In the genomic region with DNA sequence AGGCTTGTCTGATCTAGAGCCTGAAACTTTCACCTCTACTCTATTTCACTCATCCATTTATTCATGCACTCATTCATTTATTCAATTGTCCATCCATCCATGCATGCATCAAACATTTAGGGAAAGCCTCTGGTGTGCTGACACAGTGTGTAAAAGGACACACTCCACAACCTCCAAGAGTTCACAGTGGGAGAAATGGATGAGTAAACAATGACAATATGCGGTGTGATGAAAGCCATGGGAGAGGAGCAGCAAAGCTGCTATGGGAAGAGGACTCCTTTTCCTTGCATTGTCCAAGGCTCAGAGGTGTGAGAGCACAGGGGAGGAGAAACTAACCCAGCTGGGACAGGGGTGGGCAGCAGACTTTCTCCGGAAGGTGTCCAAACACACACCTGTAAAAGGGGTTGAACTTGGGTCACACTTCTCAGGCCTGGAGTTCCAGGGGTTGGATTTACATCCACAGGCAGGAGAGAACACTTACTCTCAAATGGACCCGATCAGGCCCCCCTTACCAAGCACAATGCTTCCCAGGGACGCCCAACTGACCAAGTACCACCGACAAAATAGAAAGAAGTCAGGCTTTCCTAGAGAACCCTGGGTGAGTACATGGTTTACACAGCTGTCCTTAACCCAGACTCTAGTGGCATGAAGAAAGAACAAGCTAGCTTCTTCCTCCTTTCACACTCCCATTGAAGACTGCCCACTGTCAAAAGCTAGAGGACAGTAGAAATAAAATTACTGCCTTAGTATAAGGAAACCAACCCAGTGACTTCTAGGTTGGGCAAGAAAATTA, we compare ENCODE assay signal across 16 cellular contexts. TPM values are rescaled to one million over a fixed set of nuclear protein-coding genes. Genes with fewer than 3 reads are reported as not detected.
DNase-seq lines count a peak whose midpoint lies in the region; ATAC-seq, FAIRE-seq and TF ChIP-seq lines count a peak whose summit lies in the region.
"Had no signal": no experiment of that assay in that cellular context is flagged by ENCODE, and none has a peak within 500 bp of the region (broad histone marks: within the 10 kb centered on the region; RNA-seq: fewer than 3 reads in every experiment).

No MANE protein-coding gene starts in this region.

- H3K9me3 ChIP-seq in SK-N-SH (no peaks in the 10 kb centered on the region), astrocyte (ENCODE audit: insufficient read depth, low read depth, low read length) (no peaks in the 10 kb centered on the region), mesenchymal stem cell (ENCODE audit: control insufficient read depth, low read length) (no peaks in the 10 kb centered on the region), thyroid gland (no peaks in the 10 kb centered on the region)

- H3K27me3 ChIP-seq in SK-N-SH (ENCODE audit: insufficient read depth) = no peaks in the 10 kb centered on the region
- no peaks in the 10 kb centered on the region for H3K27me3 ChIP-seq in astrocyte (ENCODE audit: insufficient read depth, low read length)
- H3K27me3 ChIP-seq in mesenchymal stem cell (ENCODE audit: control insufficient read depth in 1 of 2, insufficient read depth in 1 of 2, low read length in 2 of 2) = no peaks in the 10 kb centered on the region
- no peaks in the 10 kb centered on the region for H3K27me3 ChIP-seq in thyroid gland

- H3K4me2 ChIP-seq in SK-N-SH (no peak overlapping the region), astrocyte (ENCODE audit: low read length) (peak overlapping the region; percentile 83), mesenchymal stem cell (ENCODE audit: low read length, poor library complexity, severe bottlenecking) (no peak overlapping the region)

- no peak overlapping the region for H3K23ac ChIP-seq in mesenchymal stem cell (ENCODE audit: low read length in 2 of 2)

- H3K4me3 ChIP-seq in SK-N-SH (ENCODE audit: low read depth in 2 of 2, low read length in 1 of 2) (no peak overlapping the region), astrocyte (ENCODE audit: insufficient read depth, low read depth, low read length) (no peak overlapping the region), mesenchymal stem cell (ENCODE audit: insufficient read depth in 1 of 2, low read depth in 1 of 2, low read length in 2 of 2) (no peak overlapping the region), thyroid gland (replicated peaks in 1 of 3) (no peak overlapping the region)

- H2AFZ ChIP-seq in SK-N-SH (ENCODE audit: low read depth) (no peak overlapping the region), astrocyte (ENCODE audit: low read depth, low read length) (no peak overlapping the region), mesenchymal stem cell (ENCODE audit: low read depth, low read length) (no peak overlapping the region)

- TF ChIP-seq POLR2A in thyroid gland (IDR thresholded peaks at IDR 0.05) = no peak

- no peak for TF ChIP-seq EP300 in SK-N-SH (IDR thresholded peaks at IDR 0.05; ENCODE audit: borderline replicate concordance in 1 of 2, low read depth in 1 of 2, low read length in 1 of 2)

- WGBS in SK-N-SH (ENCODE audit: low lambda C conversion rate) = 72% methylated on average over 5 of the region's 5 CpGs
- WGBS in mesenchymal stem cell = 91% methylated on average over 5 of the region's 5 CpGs
- WGBS in thyroid gland, 2 donors = 66 to 72% methylated on average over 5 of the region's 5 CpGs

- H3K4me3 Mint-ChIP-seq in astrocyte (ENCODE audit: unreplicated experiment) = no peak overlapping the region
- H3K4me3 Mint-ChIP-seq in activated T-helper 2 cell treated with anti-CD3 and anti-CD28 coated beads, Interferon-gamma antibody, Interleukin-2, Interleukin-4, amounts not matched to agents 10 μg/mL and 5 μg/mL and 100 μg/mL, durations not matched to agents 14 hours and 24 hours and 36 hours (ENCODE audit: low read depth) = no peak overlapping the region
- H3K4me3 Mint-ChIP-seq in effector memory CD8-positive, alpha-beta T cell = no peak overlapping the region
- H3K4me3 Mint-ChIP-seq: activated naive CD8-positive, alpha-beta T cell treated with anti-CD3 and anti-CD28 coated beads for 36 hours; T-helper 1 cell treated with Interleukin-12 subunit alpha and Interleukin-12 subunit beta and Interleukin-4 antibody, amounts not matched to agents 30 μg/mL and 1 μg/mL, for 36 hours had no signal

- intact Hi-C loops in thyroid gland (cut with DNase I) = no loop called here
- intact Hi-C loops in activated T-helper 2 cell treated with anti-CD3 and anti-CD28 coated beads, Interferon-gamma antibody, Interleukin-2, Interleukin-4, amounts not matched to agents 10 μg/mL and 5 μg/mL and 100 μg/mL, durations not matched to agents 14 hours and 24 hours and 36 hours (cut with micrococcal nuclease) = no loop called here

- DNase-seq in SK-N-SH (no peak), astrocyte (ENCODE audit: low read depth) (peak; percentile 41), mesenchymal stem cell (peak; percentile 54), thyroid gland (no peak)
- DNase-seq in activated T-helper 2 cell treated with anti-CD3 and anti-CD28 coated beads, Interferon-gamma antibody, Interleukin-2, Interleukin-4, amounts not matched to agents 10 μg/mL and 5 μg/mL and 100 μg/mL, durations not matched to agents 14 hours and 24 hours and 36 hours (ENCODE audit: low spot score) = no peak
- no peak for DNase-seq in effector memory CD8-positive, alpha-beta T cell
- DNase-seq: activated naive CD8-positive, alpha-beta T cell treated with anti-CD3 and anti-CD28 coated beads for 36 hours; effector CD8-positive, alpha-beta T cell; Karpas-422; NCI-H526; posterior cingulate gyrus had no signal

- peak overlapping the region; percentile 83 for H2AK5ac ChIP-seq in mesenchymal stem cell (ENCODE audit: low read length, severe bottlenecking)

- POLR2A ChIA-PET in SK-N-SH (lab: Yijun Ruan, JAX) = no interaction called here

- H3K27ac ChIP-seq in SK-N-SH (ENCODE audit: low read depth in 2 of 2, low read length in 1 of 2) (peak overlapping the region in 1 of 2 experiments; percentile 94; a peak in 2 of 4 replicates), astrocyte (ENCODE audit: low read depth, low read length) (peak overlapping the region; percentile 97), mesenchymal stem cell (ENCODE audit: low read length, poor library complexity, severe bottlenecking) (peak overlapping the region; percentile 58), thyroid gland (peak overlapping the region; percentile 91 to 94 (median 93))

- H3K4ac ChIP-seq in mesenchymal stem cell (ENCODE audit: low read depth in 1 of 2, low read length in 2 of 2) = peak overlapping the region; percentile 32 to 54

- no peaks in the 10 kb centered on the region for H4K20me1 ChIP-seq in SK-N-SH (ENCODE audit: insufficient read depth)
- no peaks in the 10 kb centered on the region for H4K20me1 ChIP-seq in astrocyte (ENCODE audit: insufficient read depth, low read length)

- H3K36me3 ChIP-seq in SK-N-SH (replicated peaks in 1 of 2; ENCODE audit: control insufficient read depth in 1 of 2, insufficient read depth in 2 of 2, low read length in 1 of 2) (no peaks in the 10 kb centered on the region), astrocyte (ENCODE audit: insufficient read depth, low read length) (no peaks in the 10 kb centered on the region), mesenchymal stem cell (ENCODE audit: control insufficient read depth in 1 of 2, insufficient read depth in 2 of 2, low read depth in 1 of 2, low read length in 2 of 2) (no peaks in the 10 kb centered on the region), thyroid gland (no peaks in the 10 kb centered on the region)

- H3K18ac ChIP-seq in mesenchymal stem cell (ENCODE audit: low read depth in 1 of 2, low read length in 2 of 2) = peak overlapping the region; percentile 79 to 84

- TF ChIP-seq CTCF in SK-N-SH (IDR thresholded peaks at IDR 0.05) (no peak), astrocyte (IDR thresholded peaks at IDR 0.05; ENCODE audit: insufficient read depth, low read depth, low read length) (no peak), thyroid gland (IDR thresholded peaks at IDR 0.05) (no peak)

- H4K8ac ChIP-seq in mesenchymal stem cell (ENCODE audit: low read length) = peak overlapping the region; percentile 54

- peak overlapping the region; percentile 99 for H3K27ac Mint-ChIP-seq in astrocyte (ENCODE audit: unreplicated experiment)
- no peak overlapping the region for H3K27ac Mint-ChIP-seq in activated T-helper 2 cell treated with anti-CD3 and anti-CD28 coated beads, Interferon-gamma antibody, Interleukin-2, Interleukin-4, amounts not matched to agents 10 μg/mL and 5 μg/mL and 100 μg/mL, durations not matched to agents 14 hours and 24 hours and 36 hours
- H3K27ac Mint-ChIP-seq in effector memory CD8-positive, alpha-beta T cell = no peak overlapping the region
- H3K27ac Mint-ChIP-seq: activated naive CD8-positive, alpha-beta T cell treated with anti-CD3 and anti-CD28 coated beads for 36 hours; T-helper 1 cell treated with Interleukin-12 subunit alpha and Interleukin-12 subunit beta and Interleukin-4 antibody, amounts not matched to agents 30 μg/mL and 1 μg/mL, for 36 hours had no signal

- H3K14ac ChIP-seq in mesenchymal stem cell (ENCODE audit: low read length in 2 of 2) = peak overlapping the region in 1 of 2 experiments; percentile 66

- H3F3A ChIP-seq in SK-N-SH (replicated peaks; ENCODE audit: insufficient read depth) = peaks cover 13% of the 10 kb centered on the region

- peak overlapping the region; percentile 14 for H2BK5ac ChIP-seq in mesenchymal stem cell (ENCODE audit: low read depth, low read length, poor library complexity, severe bottlenecking)

- peaks cover 7 to 35% of the 10 kb centered on the region in 2 experiments; a peak in 3 of 4 replicates for H3K4me1 ChIP-seq in SK-N-SH (ENCODE audit: control insufficient read depth in 1 of 2, insufficient read depth in 2 of 2, low read depth in 1 of 2, low read length in 1 of 2)
- H3K4me1 ChIP-seq in astrocyte (ENCODE audit: insufficient read depth, low read length) = peaks cover 49% of the 10 kb centered on the region
- H3K4me1 ChIP-seq in mesenchymal stem cell (ENCODE audit: control insufficient read depth, insufficient read depth, low read depth, low read length) = peaks cover 26% of the 10 kb centered on the region
- H3K4me1 ChIP-seq in thyroid gland = peaks cover 43 to 53% of the 10 kb centered on the region in 2 donors

- no peaks in the 10 kb centered on the region for H3K79me1 ChIP-seq in mesenchymal stem cell (replicated peaks; ENCODE audit: low read length, poor library complexity, severe bottlenecking)

- no peak overlapping the region for H2BK120ac ChIP-seq in mesenchymal stem cell (ENCODE audit: low read depth, low read length)

- no peak for TF ChIP-seq RAD21 in SK-N-SH (IDR thresholded peaks at IDR 0.05; ENCODE audit: low read length)

- H3K36me3 Mint-ChIP-seq in astrocyte (ENCODE audit: low read depth, unreplicated experiment) = peaks cover 2% of the 10 kb centered on the region
- H3K36me3 Mint-ChIP-seq in activated T-helper 2 cell treated with anti-CD3 and anti-CD28 coated beads, Interferon-gamma antibody, Interleukin-2, Interleukin-4, amounts not matched to agents 10 μg/mL and 5 μg/mL and 100 μg/mL, durations not matched to agents 14 hours and 24 hours and 36 hours (ENCODE audit: low read depth) = no peaks in the 10 kb centered on the region
- no peaks in the 10 kb centered on the region for H3K36me3 Mint-ChIP-seq in effector memory CD8-positive, alpha-beta T cell (ENCODE audit: insufficient read depth)

- peak overlapping the region; percentile 94 to 95 for H2BK12ac ChIP-seq in mesenchymal stem cell (ENCODE audit: low read length in 2 of 2)

- CTCF ChIA-PET in SK-N-SH (lab: Yijun Ruan, JAX) = no interaction called here

- no peak for ATAC-seq in SK-N-SH treated with all-trans-retinoic acid at 6 μM for 48 hours
- ATAC-seq in HG02623 (IDR thresholded peaks at IDR 0.05; ENCODE audit: unreplicated experiment) = no peak
- no peak for ATAC-seq in effector memory CD8-positive, alpha-beta T cell (replicated peaks)

- H4K91ac ChIP-seq in mesenchymal stem cell (ENCODE audit: low read length) = peak overlapping the region; percentile 11

- no peaks in the 10 kb centered on the region for H3K9me2 ChIP-seq in SK-N-SH

- FAIRE-seq in astrocyte (lab: Jason Lieb, UNC) = no peak
- FAIRE-seq: H1 had no signal

- H3K9me3 Mint-ChIP-seq in astrocyte (ENCODE audit: unreplicated experiment) = no peaks in the 10 kb centered on the region
- H3K9me3 Mint-ChIP-seq in activated T-helper 2 cell treated with anti-CD3 and anti-CD28 coated beads, Interferon-gamma antibody, Interleukin-2, Interleukin-4, amounts not matched to agents 10 μg/mL and 5 μg/mL and 100 μg/mL, durations not matched to agents 14 hours and 24 hours and 36 hours = no peaks in the 10 kb centered on the region
- no peaks in the 10 kb centered on the region for H3K9me3 Mint-ChIP-seq in effector memory CD8-positive, alpha-beta T cell
- H3K9me3 Mint-ChIP-seq: activated naive CD8-positive, alpha-beta T cell treated with anti-CD3 and anti-CD28 coated beads for 36 hours; T-helper 1 cell treated with Interleukin-12 subunit alpha and Interleukin-12 subunit beta and Interleukin-4 antibody, amounts not matched to agents 30 μg/mL and 1 μg/mL, for 36 hours had no signal

- no peak overlapping the region for H2BK15ac ChIP-seq in mesenchymal stem cell (ENCODE audit: low read depth, poor library complexity, severe bottlenecking)

- peak overlapping the region; percentile 68; the same call in 1 of the 2 replicates for H3K9ac ChIP-seq in SK-N-SH
- H3K9ac ChIP-seq in astrocyte (ENCODE audit: low read length) = peak overlapping the region; percentile 63
- no peak overlapping the region for H3K9ac ChIP-seq in mesenchymal stem cell (ENCODE audit: low read length)

- no peaks in the 10 kb centered on the region for H3K79me2 ChIP-seq in SK-N-SH (ENCODE audit: insufficient read depth)
- no peaks in the 10 kb centered on the region for H3K79me2 ChIP-seq in astrocyte (ENCODE audit: insufficient read depth, low read length)

- no peaks in the 10 kb centered on the region for H3K27me3 Mint-ChIP-seq in astrocyte (ENCODE audit: low read depth, unreplicated experiment)
- peaks cover 4% of the 10 kb centered on the region for H3K27me3 Mint-ChIP-seq in activated T-helper 2 cell treated with anti-CD3 and anti-CD28 coated beads, Interferon-gamma antibody, Interleukin-2, Interleukin-4, amounts not matched to agents 10 μg/mL and 5 μg/mL and 100 μg/mL, durations not matched to agents 14 hours and 24 hours and 36 hours (ENCODE audit: low read depth)
- peaks cover 0 to 14% of the 10 kb centered on the region in 2 donors for H3K27me3 Mint-ChIP-seq in effector memory CD8-positive, alpha-beta T cell
- H3K27me3 Mint-ChIP-seq: activated naive CD8-positive, alpha-beta T cell treated with anti-CD3 and anti-CD28 coated beads for 36 hours had no signal

- peaks cover 72% of the 10 kb centered on the region for H3K4me1 Mint-ChIP-seq in astrocyte (ENCODE audit: low read depth, unreplicated experiment)
- peaks cover 11% of the 10 kb centered on the region for H3K4me1 Mint-ChIP-seq in activated T-helper 2 cell treated with anti-CD3 and anti-CD28 coated beads, Interferon-gamma antibody, Interleukin-2, Interleukin-4, amounts not matched to agents 10 μg/mL and 5 μg/mL and 100 μg/mL, durations not matched to agents 14 hours and 24 hours and 36 hours (ENCODE audit: low read depth)
- no peaks in the 10 kb centered on the region for H3K4me1 Mint-ChIP-seq in effector memory CD8-positive, alpha-beta T cell (ENCODE audit: low read depth in 2 of 2)

RNA-seq across cellular contexts. Expression of a gene that starts 21.3 kb away (rescaled TPM):
- 55.2 and 63.6 TPM in 2 replicates for polyA plus RNA-seq in SK-N-SH (2012; rRNA removed)
- 78.2 and 78.4 TPM in 2 replicates for polyA plus RNA-seq in SK-N-SH (2012; cell fraction: cytosol; rRNA removed)
- polyA plus RNA-seq in SK-N-SH (2012; cell fraction: nucleus; rRNA removed) = 31.6 and 34.6 TPM in 2 replicates
- total RNA-seq in astrocyte = 199 and 202 TPM in 2 replicates
- polyA plus RNA-seq in mesenchymal stem cell (2013, experiment 1 of 2) = 289 TPM
- polyA plus RNA-seq in mesenchymal stem cell (2013, experiment 2 of 2) = 256 TPM
- 100 to 1,000 TPM in 1 of 4 donors, 10 to 100 TPM in 3; 58.2 to 106 (median 87.8) TPM for total RNA-seq in thyroid gland
- 60.4 and 61.0 TPM in 2 replicates for total RNA-seq in activated T-helper 2 cell treated with anti-CD3 and anti-CD28 coated beads, Interferon-gamma antibody, Interleukin-2, Interleukin-4, amounts not matched to agents 10 μg/mL and 5 μg/mL and 100 μg/mL, durations not matched to agents 14 hours and 24 hours and 36 hours

RNA-seq across cellular contexts. Expression of a gene that starts 22.2 kb away (rescaled TPM):
- 56.2 and 59.8 TPM in 2 replicates for polyA plus RNA-seq in SK-N-SH (2012; rRNA removed)
- polyA plus RNA-seq in SK-N-SH (2012; cell fraction: cytosol; rRNA removed) = 39.3 and 56.3 TPM in 2 replicates
- 73.4 and 106 TPM in 2 replicates for polyA plus RNA-seq in SK-N-SH (2012; cell fraction: nucleus; rRNA removed)
- 257 and 272 TPM in 2 replicates for total RNA-seq in astrocyte
- polyA plus RNA-seq in mesenchymal stem cell (2013, experiment 1 of 2) = 5.8 TPM
- polyA plus RNA-seq in mesenchymal stem cell (2013, experiment 2 of 2) = 5.7 TPM
- 10 to 100 TPM in 3 of 4 donors, 1 to 10 TPM in 1; 5.8 to 13.0 (median 12.6) TPM for total RNA-seq in thyroid gland
- 15.7 and 17.1 TPM in 2 replicates for total RNA-seq in activated T-helper 2 cell treated with anti-CD3 and anti-CD28 coated beads, Interferon-gamma antibody, Interleukin-2, Interleukin-4, amounts not matched to agents 10 μg/mL and 5 μg/mL and 100 μg/mL, durations not matched to agents 14 hours and 24 hours and 36 hours

RNA-seq across cellular contexts. Expression of a gene that starts 35.8 kb away (rescaled TPM):
- polyA plus RNA-seq in SK-N-SH (2012; rRNA removed) = 0.02 TPM in 1 of 2 replicates, not detected in the other
- polyA plus RNA-seq in SK-N-SH (2012; cell fraction: cytosol; rRNA removed) = 0.01 TPM in 2 replicates
- 0.09 and 0.10 TPM in 2 replicates for polyA plus RNA-seq in SK-N-SH (2012; cell fraction: nucleus; rRNA removed)
- total RNA-seq in astrocyte (0.25 TPM in 1 of 2 replicates, not detected in the other), thyroid gland (under 1 TPM in 3 of 4 donors, not detected in 1; 0.29 to 0.45 (median 0.29) TPM)
- polyA plus RNA-seq in mesenchymal stem cell (2013, experiment 1 of 2) = not detected
- polyA plus RNA-seq in mesenchymal stem cell (2013, experiment 2 of 2) = not detected
- total RNA-seq in activated T-helper 2 cell treated with anti-CD3 and anti-CD28 coated beads, Interferon-gamma antibody, Interleukin-2, Interleukin-4, amounts not matched to agents 10 μg/mL and 5 μg/mL and 100 μg/mL, durations not matched to agents 14 hours and 24 hours and 36 hours = 0.18 TPM in 1 of 2 replicates, not detected in the other
- total RNA-seq: activated CD8-positive, alpha-beta memory T cell treated with anti-CD3 and anti-CD28 coated beads for 36 hours; activated naive CD8-positive, alpha-beta T cell treated with anti-CD3 and anti-CD28 coated beads for 36 hours had no signal

Comparison
In these comparisons a context has a peak if more than half of its experiments do, and no peak if none do; other contexts are left out.
1. DNase-seq: peak in astrocyte (single experiment) and mesenchymal stem cell (single experiment); none in SK-N-SH (single experiment), thyroid gland (0 of 2), activated T-helper 2 cell treated with anti-CD3 and anti-CD28 coated beads, Interferon-gamma antibody, Interleukin-2, Interleukin-4, amounts not matched to agents 10 μg/mL and 5 μg/mL and 100 μg/mL, durations not matched to agents 14 hours and 24 hours and 36 hours (single experiment) and effector memory CD8-positive, alpha-beta T cell (0 of 3).
2. RNA of a gene that starts 22.2 kb away (total RNA-seq): 257 to 272 TPM in astrocyte; 15.7 to 17.1 TPM in activated T-helper 2 cell treated with anti-CD3 and anti-CD28 coated beads, Interferon-gamma antibody, Interleukin-2, Interleukin-4, amounts not matched to agents 10 μg/mL and 5 μg/mL and 100 μg/mL, durations not matched to agents 14 hours and 24 hours and 36 hours and 5.8 to 13.0 TPM in thyroid gland; every median in the first group is over 10 times any median in the second.